Comparison of ENCODE assay signal across 26 cellular contexts in genomic region chr6:42916288-42916687, GRCh38. TPM values are rescaled to one million over a fixed set of nuclear protein-coding genes. Genes with fewer than 3 reads are reported as not detected.
DNase-seq lines count a peak whose midpoint lies in the region; ATAC-seq and TF ChIP-seq lines count a peak whose summit lies in the region.
"Had no signal": no experiment of that assay in that cellular context is flagged by ENCODE, and none has a peak within 500 bp of the region (broad histone marks: within the 10 kb centered on the region; RNA-seq: fewer than 3 reads in every experiment).

No MANE protein-coding gene starts in this region.

- TF ChIP-seq CTCF in OCI-LY3 (IDR thresholded peaks at IDR 0.05; ENCODE audit: low read depth, low read length), result no peak

- ATAC-seq in activated CD4-positive, alpha-beta T cell treated with anti-CD3 and anti-CD28 coated beads for 36 hours, result peak; percentile 49
- peak; percentile 48 for ATAC-seq in stimulated activated effector memory CD8-positive, alpha-beta T cell treated with anti-CD3 and anti-CD28 coated beads, Interleukin-12 subunit alpha, Interleukin-12 subunit beta, amount 100 ng/mL, for 72 hours
- ATAC-seq: activated CD4-positive, CD25-positive, alpha-beta regulatory T cell treated with anti-CD3 and anti-CD28 coated beads, Interleukin-2, amount 50 U/mL, for 24 hours; Right ventricle myocardium inferior had no signal

- H3K36me3 Mint-ChIP-seq in activated CD4-positive, alpha-beta T cell treated with anti-CD3 and anti-CD28 coated beads for 36 hours (ENCODE audit: low read depth), result no peaks in the 10 kb centered on the region
- H3K36me3 Mint-ChIP-seq in stimulated activated effector memory CD8-positive, alpha-beta T cell treated with anti-CD3 and anti-CD28 coated beads, Interleukin-12 subunit alpha, Interleukin-12 subunit beta, amount 100 ng/mL, for 72 hours, result no peaks in the 10 kb centered on the region
- H3K36me3 Mint-ChIP-seq: activated naive CD4-positive, alpha-beta T cell treated with anti-CD3 and anti-CD28 coated beads, Interleukin-2, amount 10 ng/mL, durations not matched to agents 7 days and 5 days had no signal

- peaks cover 1% of the 10 kb centered on the region for H3K4me1 Mint-ChIP-seq in activated CD4-positive, alpha-beta T cell treated with anti-CD3 and anti-CD28 coated beads for 36 hours
- H3K4me1 Mint-ChIP-seq in stimulated activated effector memory CD8-positive, alpha-beta T cell treated with anti-CD3 and anti-CD28 coated beads, Interleukin-12 subunit alpha, Interleukin-12 subunit beta, amount 100 ng/mL, for 72 hours, result no peaks in the 10 kb centered on the region

- intact Hi-C loops in activated CD4-positive, alpha-beta T cell treated with anti-CD3 and anti-CD28 coated beads for 36 hours (cut with DNase I, micrococcal nuclease), result no loop called here

- peaks cover 8% of the 10 kb centered on the region; the same call in 1 of the 2 replicates for H3K4me1 ChIP-seq in OCI-LY3 (ENCODE audit: low read length)

- no peak overlapping the region for H3K27ac ChIP-seq in OCI-LY3 (ENCODE audit: low read length)
- H3K27ac ChIP-seq: stomach, transverse colon had no signal

- H3K9me3 Mint-ChIP-seq in activated CD4-positive, alpha-beta T cell treated with anti-CD3 and anti-CD28 coated beads for 36 hours (ENCODE audit: low read depth), result no peaks in the 10 kb centered on the region
- H3K9me3 Mint-ChIP-seq in stimulated activated effector memory CD8-positive, alpha-beta T cell treated with anti-CD3 and anti-CD28 coated beads, Interleukin-12 subunit alpha, Interleukin-12 subunit beta, amount 100 ng/mL, for 72 hours, result no peaks in the 10 kb centered on the region
- H3K9me3 Mint-ChIP-seq: activated naive CD4-positive, alpha-beta T cell treated with anti-CD3 and anti-CD28 coated beads, Interleukin-2, amount 10 ng/mL, durations not matched to agents 7 days and 5 days; activated T-cell treated with anti-CD3 and anti-CD28 coated beads, Interleukin-2, amount 50 U/mL, for 4 hours had no signal

- no peaks in the 10 kb centered on the region for H3K36me3 ChIP-seq in OCI-LY3 (replicated peaks; ENCODE audit: low read depth, low read length)
- H3K36me3 ChIP-seq: stomach, transverse colon had no signal

- no peaks in the 10 kb centered on the region for H3K9me3 ChIP-seq in OCI-LY3 (ENCODE audit: insufficient read depth, low read length)
- H3K9me3 ChIP-seq: stomach, transverse colon had no signal

- CTCF ChIA-PET in activated CD4-positive, alpha-beta T cell treated with anti-CD3 and anti-CD28 coated beads for 36 hours (lab: Charles Lee), result no interaction called here

- no peak overlapping the region for H3K27ac Mint-ChIP-seq in activated CD4-positive, alpha-beta T cell treated with anti-CD3 and anti-CD28 coated beads for 36 hours
- H3K27ac Mint-ChIP-seq in stimulated activated effector memory CD8-positive, alpha-beta T cell treated with anti-CD3 and anti-CD28 coated beads, Interleukin-12 subunit alpha, Interleukin-12 subunit beta, amount 100 ng/mL, for 72 hours, result no peak overlapping the region
- H3K27ac Mint-ChIP-seq: activated naive CD4-positive, alpha-beta T cell treated with anti-CD3 and anti-CD28 coated beads, Interleukin-2, amount 10 ng/mL, durations not matched to agents 7 days and 5 days had no signal

- H3K79me2 ChIP-seq in OCI-LY3 (ENCODE audit: low read length), result no peaks in the 10 kb centered on the region

- H3K9ac ChIP-seq in OCI-LY3 (ENCODE audit: low read length), result no peak overlapping the region

- no peaks in the 10 kb centered on the region for H3K27me3 ChIP-seq in OCI-LY3 (ENCODE audit: low read depth, low read length)

- H3K4me2 ChIP-seq in OCI-LY3 (ENCODE audit: low read length), result no peak overlapping the region

- no peak for DNase-seq in activated CD4-positive, alpha-beta T cell treated with anti-CD3 and anti-CD28 coated beads for 36 hours
- no peak for DNase-seq in activated CD4-positive, alpha-beta T cell treated with anti-CD3 and anti-CD28 coated beads for 1 hour
- DNase-seq in stimulated activated effector memory CD8-positive, alpha-beta T cell treated with anti-CD3 and anti-CD28 coated beads, Interleukin-12 subunit alpha, Interleukin-12 subunit beta, amount 100 ng/mL, for 72 hours (ENCODE audit: low spot score in 2 of 2), result no peak
- DNase-seq in LoVo (ENCODE audit: low spot score) (no peak), NCI-H446 treated with DMSO at 0.1 percent for 48 hours (lab: John Stamatoyannopoulos, UW) (no peak)
- DNase-seq: activated CD8-positive, alpha-beta memory T cell treated with anti-CD3 and anti-CD28 coated beads for 24 hours; activated naive CD4-positive, alpha-beta T cell treated with anti-CD3 and anti-CD28 coated beads, Interleukin-2, amount 10 ng/mL, durations not matched to agents 7 days and 5 days; activated T-cell treated with anti-CD3 and anti-CD28 coated beads, Interleukin-2, amount 50 U/mL, for 4 hours; AML-193; aorta; central memory CD4-positive, alpha-beta T cell; dermis blood vessel endothelial cell; DMS79; KBM-7; kidney glomerular epithelial cell; mammary epithelial cell; NCI-H187; nucleus accumbens; stimulated activated CD4-positive, alpha-beta T cell treated with anti-CD3 and anti-CD28 coated beads, Interleukin-4, amount 100 ng/mL, for 1 hour; stomach; transverse colon had no signal

- H2AFZ ChIP-seq in OCI-LY3 (ENCODE audit: low read depth, low read length), result peak overlapping the region; percentile 87; the same call in 1 of the 2 replicates

- peaks cover 4% of the 10 kb centered on the region for H3K27me3 Mint-ChIP-seq in activated CD4-positive, alpha-beta T cell treated with anti-CD3 and anti-CD28 coated beads for 36 hours

- no peak overlapping the region for H3K4me3 Mint-ChIP-seq in activated CD4-positive, alpha-beta T cell treated with anti-CD3 and anti-CD28 coated beads for 36 hours
- no peak overlapping the region for H3K4me3 Mint-ChIP-seq in stimulated activated effector memory CD8-positive, alpha-beta T cell treated with anti-CD3 and anti-CD28 coated beads, Interleukin-12 subunit alpha, Interleukin-12 subunit beta, amount 100 ng/mL, for 72 hours
- H3K4me3 Mint-ChIP-seq: activated naive CD4-positive, alpha-beta T cell treated with anti-CD3 and anti-CD28 coated beads, Interleukin-2, amount 10 ng/mL, durations not matched to agents 7 days and 5 days; activated T-cell treated with anti-CD3 and anti-CD28 coated beads, Interleukin-2, amount 50 U/mL, for 4 hours had no signal

- POLR2A ChIA-PET in activated CD4-positive, alpha-beta T cell treated with anti-CD3 and anti-CD28 coated beads for 36 hours (lab: Charles Lee), result no interaction called here

- no peaks in the 10 kb centered on the region for H4K20me1 ChIP-seq in OCI-LY3 (ENCODE audit: insufficient read depth, low read length)

- no peak overlapping the region for H3K4me3 ChIP-seq in OCI-LY3 (ENCODE audit: low read length)
- H3K4me3 ChIP-seq: stomach, transverse colon had no signal

RNA-seq across cellular contexts. Expression of gene PTCRA, which starts 0.4 kb away (rescaled TPM):
- total RNA-seq in activated CD4-positive, alpha-beta T cell treated with anti-CD3 and anti-CD28 coated beads for 36 hours, result not detected
- total RNA-seq: A172; activated T-cell treated with anti-CD3 and anti-CD28 coated beads, Interleukin-2, amount 50 U/mL, for 4 hours; aorta; dermis blood vessel endothelial cell; mammary epithelial cell; renal cortical epithelial cell; Right ventricle myocardium inferior; stomach; transverse colon had no signal

RNA-seq across cellular contexts. Expression of gene CNPY3, which starts 13.0 kb away (rescaled TPM):
- 10 to 100 TPM; 33.0 to 34.3 TPM for total RNA-seq in activated CD4-positive, alpha-beta T cell treated with anti-CD3 and anti-CD28 coated beads for 36 hours

RNA-seq across cellular contexts. Expression of gene RPL7L1, which starts 36.9 kb away (rescaled TPM):
- total RNA-seq in activated CD4-positive, alpha-beta T cell treated with anti-CD3 and anti-CD28 coated beads for 36 hours, result 100 to 1,000 TPM; 124 to 152 TPM

RNA-seq across cellular contexts. Expression of gene GNMT, which starts 44.3 kb away (rescaled TPM):
- under 1 TPM in 1 of 2 experiments, not detected in 1; 0.50 TPM for total RNA-seq in activated CD4-positive, alpha-beta T cell treated with anti-CD3 and anti-CD28 coated beads for 36 hours
- total RNA-seq: dermis blood vessel endothelial cell had no signal
